In genomic region chr3:38039101-38039898, GRCh38 we compare ENCODE assay signal across 8 cellular contexts. TPM values are rescaled to one million over a fixed set of nuclear protein-coding genes. Genes with fewer than 3 reads are reported as not detected.
DNase-seq lines count a peak whose midpoint lies in the region; TF ChIP-seq lines count a peak whose summit lies in the region.

Gene DLEC1 (plus strand): TSS chr3:38039208. CDS start chr3:38039226, 18 bp downstream.

- H3K27ac ChIP-seq in H9 (ENCODE audit: insufficient read length, low read depth, low read length) (no peak within 1 kb of the TSS), prostate gland (no peak within 1 kb of the TSS), urinary bladder (ENCODE audit: low read depth) (no peak within 1 kb of the TSS)

- DNase-seq in GM10248 (ENCODE audit: extremely low spot score), result peak; percentile 85
- peak; percentile 87 for DNase-seq in H9
- peak; percentile 10 for DNase-seq in NCI-H524 treated with DMSO at 0.1 percent for 48 hours (lab: John Stamatoyannopoulos, UW)
- DNase-seq in activated T-helper 1 cell treated with anti-CD3 and anti-CD28 coated beads, Interleukin-12 subunit alpha, Interleukin-12 subunit beta, Interleukin-2, Interleukin-4 antibody, amounts not matched to agents 30 ng/mL and 10 ng/mL and 1 ng/mL, durations not matched to agents 14 hours and 24 hours and 36 hours (ENCODE audit: low spot score), result peak; percentile 84
- peak in 36 of 42 donors; percentile 27 to 74 (median 52) for DNase-seq in head of caudate nucleus
- DNase-seq in prostate gland (ENCODE audit: low spot score), result peak; percentile 59
- no peak for DNase-seq in SIG-M5 treated with dmso at 0.1 percent for 504 hours (lab: John Stamatoyannopoulos, UW; ENCODE audit: unreplicated experiment)

- H4K20me1 ChIP-seq in H9 (ENCODE audit: control insufficient read depth, insufficient read depth, insufficient read length), result no peaks in the 10 kb centered on the region

- TF ChIP-seq POLR2A in prostate gland (IDR thresholded peaks at IDR 0.05), result no peak

- no peak within 1 kb of the TSS for H2BK5ac ChIP-seq in H9 (ENCODE audit: insufficient read length, low read length)

- H3K36me3 Mint-ChIP-seq in H9 (ENCODE audit: insufficient read depth in 1 of 3, low read depth in 3 of 3), result no peaks in the 10 kb centered on the region
- H3K36me3 Mint-ChIP-seq in activated T-helper 1 cell treated with anti-CD3 and anti-CD28 coated beads, Interleukin-12 subunit alpha, Interleukin-12 subunit beta, Interleukin-2, Interleukin-4 antibody, amounts not matched to agents 30 ng/mL and 10 ng/mL and 1 ng/mL, durations not matched to agents 14 hours and 24 hours and 36 hours (ENCODE audit: low read depth), result peaks cover 10% of the 10 kb centered on the region

- peak within 1 kb of the TSS; percentile 3 for H3K18ac ChIP-seq in H9 (ENCODE audit: insufficient read length, low read depth, low read length)

- peak within 1 kb of the TSS; percentile 70 to 78 for H3K4me3 Mint-ChIP-seq in H9
- peak within 1 kb of the TSS; percentile 75 for H3K4me3 Mint-ChIP-seq in activated T-helper 1 cell treated with anti-CD3 and anti-CD28 coated beads, Interleukin-12 subunit alpha, Interleukin-12 subunit beta, Interleukin-2, Interleukin-4 antibody, amounts not matched to agents 30 ng/mL and 10 ng/mL and 1 ng/mL, durations not matched to agents 14 hours and 24 hours and 36 hours

- H2AFZ ChIP-seq in H9 (ENCODE audit: low read length), result peak within 1 kb of the TSS; percentile 88

- no peak within 1 kb of the TSS for H2BK12ac ChIP-seq in H9 (ENCODE audit: insufficient read length, low read depth, low read length)

- CTCF ChIA-PET in GM10248 (lab: Yijun Ruan, JAX), result interaction anchor here (1.0 to 2.4 kb wide), 4 partner anchors 23 to 441 kb away, joined by 3 to 11 read pairs (median 4); no protein-coding TSS in a partner anchor

- H2BK15ac ChIP-seq in H9 (ENCODE audit: low read depth, low read length), result no peak within 1 kb of the TSS

- peaks cover 10 to 15% of the 10 kb centered on the region in 2 experiments for H3K4me1 Mint-ChIP-seq in H9
- H3K4me1 Mint-ChIP-seq in activated T-helper 1 cell treated with anti-CD3 and anti-CD28 coated beads, Interleukin-12 subunit alpha, Interleukin-12 subunit beta, Interleukin-2, Interleukin-4 antibody, amounts not matched to agents 30 ng/mL and 10 ng/mL and 1 ng/mL, durations not matched to agents 14 hours and 24 hours and 36 hours (ENCODE audit: low read depth), result peaks cover 36% of the 10 kb centered on the region

- no peak within 1 kb of the TSS for H3K23ac ChIP-seq in H9 (ENCODE audit: insufficient read length, low read depth, low read length)

- H3K9ac ChIP-seq in H9 (ENCODE audit: extremely low read depth, insufficient read length, low read length), result no peak within 1 kb of the TSS

- no peak within 1 kb of the TSS for H3K4ac ChIP-seq in H9 (ENCODE audit: low read depth, low read length)

- POLR2A ChIA-PET in GM10248 (lab: Yijun Ruan, JAX), result interaction anchor here (0.6 kb wide), 1 partner anchor 11 kb away, joined by 3 read pairs; no protein-coding TSS in a partner anchor

- no peaks in the 10 kb centered on the region for H3K9me3 Mint-ChIP-seq in H9
- H3K9me3 Mint-ChIP-seq in activated T-helper 1 cell treated with anti-CD3 and anti-CD28 coated beads, Interleukin-12 subunit alpha, Interleukin-12 subunit beta, Interleukin-2, Interleukin-4 antibody, amounts not matched to agents 30 ng/mL and 10 ng/mL and 1 ng/mL, durations not matched to agents 14 hours and 24 hours and 36 hours, result peaks cover 13% of the 10 kb centered on the region

- H3K23me2 ChIP-seq in H9 (ENCODE audit: insufficient read length, low read depth, low read length, poor library complexity, severe bottlenecking), result peaks cover 10% of the 10 kb centered on the region

- WGBS in H9 (ENCODE audit: extremely low coverage, insufficient read length, low lambda C conversion rate), result no CpG with 5 or more reads among the region's 67 CpGs
- WGBS in prostate gland, result 4% methylated on average over 65 of the region's 67 CpGs
- 3% methylated on average over 67 of the region's 67 CpGs for WGBS in urinary bladder

- H3K4me3 ChIP-seq in prostate gland (peak within 1 kb of the TSS; percentile 23 to 39), urinary bladder (ENCODE audit: low read depth, low read length) (peak within 1 kb of the TSS; percentile 37)

- no peak within 1 kb of the TSS for H3K14ac ChIP-seq in H9 (ENCODE audit: insufficient read depth, low read length)

- peaks cover 35% of the 10 kb centered on the region for H3K27me3 Mint-ChIP-seq in H9 (ENCODE audit: low read depth)
- peaks cover 7% of the 10 kb centered on the region for H3K27me3 Mint-ChIP-seq in activated T-helper 1 cell treated with anti-CD3 and anti-CD28 coated beads, Interleukin-12 subunit alpha, Interleukin-12 subunit beta, Interleukin-2, Interleukin-4 antibody, amounts not matched to agents 30 ng/mL and 10 ng/mL and 1 ng/mL, durations not matched to agents 14 hours and 24 hours and 36 hours (ENCODE audit: insufficient read depth)

- H3K4me2 ChIP-seq in H9 (ENCODE audit: insufficient read depth, insufficient read length, low read length), result peak within 1 kb of the TSS; percentile 71

- H3K9me3 ChIP-seq in H9 (ENCODE audit: control insufficient read depth, low read depth, low read length) (no peaks in the 10 kb centered on the region), prostate gland (no peaks in the 10 kb centered on the region)

- H3K4me1 ChIP-seq in H9 (ENCODE audit: insufficient read depth, low read length) (no peaks in the 10 kb centered on the region; the same call in 1 of the 2 replicates), prostate gland (replicated peaks) (no peaks in the 10 kb centered on the region), urinary bladder (ENCODE audit: insufficient read depth) (no peaks in the 10 kb centered on the region)

- TF ChIP-seq CTCF in GM10248 (IDR thresholded peaks at IDR 0.05; ENCODE audit: control extremely low read depth, extremely low read depth, low read depth, missing control alignments) (no peak), H9 (conservative IDR thresholded peaks at IDR 0.05) (no peak), prostate gland (IDR thresholded peaks at IDR 0.05) (no peak)

- H3K36me3 ChIP-seq in prostate gland (no peaks in the 10 kb centered on the region), urinary bladder (ENCODE audit: insufficient read depth) (no peaks in the 10 kb centered on the region)

- no peak within 1 kb of the TSS for H3T11ph ChIP-seq in H9 (ENCODE audit: low read length)

- H4K91ac ChIP-seq in H9 (ENCODE audit: insufficient read length, low read depth, low read length), result no peak within 1 kb of the TSS

- H3K27ac Mint-ChIP-seq in H9, result no peak within 1 kb of the TSS
- H3K27ac Mint-ChIP-seq in activated T-helper 1 cell treated with anti-CD3 and anti-CD28 coated beads, Interleukin-12 subunit alpha, Interleukin-12 subunit beta, Interleukin-2, Interleukin-4 antibody, amounts not matched to agents 30 ng/mL and 10 ng/mL and 1 ng/mL, durations not matched to agents 14 hours and 24 hours and 36 hours, result peak within 1 kb of the TSS; percentile 93

- H2AK5ac ChIP-seq in H9 (ENCODE audit: insufficient read length, low read length), result no peak within 1 kb of the TSS

- no peaks in the 10 kb centered on the region for H3K79me2 ChIP-seq in H9 (ENCODE audit: insufficient read depth, low read length)

- no peak within 1 kb of the TSS for H2BK20ac ChIP-seq in H9 (ENCODE audit: low read depth, low read length, poor library complexity, severe bottlenecking)

- H3K27me3 ChIP-seq in H9 (ENCODE audit: insufficient read depth, low read length), result peaks cover 6% of the 10 kb centered on the region; the same call in 1 of the 2 replicates
- H3K27me3 ChIP-seq in prostate gland (replicated peaks; ENCODE audit: insufficient read depth), result no peaks in the 10 kb centered on the region

- intact Hi-C loops in activated T-helper 1 cell treated with anti-CD3 and anti-CD28 coated beads, Interleukin-12 subunit alpha, Interleukin-12 subunit beta, Interleukin-2, Interleukin-4 antibody, amounts not matched to agents 30 ng/mL and 10 ng/mL and 1 ng/mL, durations not matched to agents 14 hours and 24 hours and 36 hours (cut with micrococcal nuclease), result loop anchor here (2.0 to 10.0 kb wide), 3 partner anchors 46 to 1124 kb away; no protein-coding TSS in a partner anchor
- intact Hi-C loops in head of caudate nucleus (cut with DNase I), result no loop called here
- intact Hi-C loops in prostate gland (cut with DNase I), result loop anchor here (5.0 kb wide), 1 partner anchor 37 kb away; no protein-coding TSS in a partner anchor

- no peaks in the 10 kb centered on the region for H3K79me1 ChIP-seq in H9 (ENCODE audit: insufficient read depth, low read depth, low read length, poor library complexity, severe bottlenecking)

- H4K5ac ChIP-seq in H9 (ENCODE audit: insufficient read length, low read depth, low read length), result no peak within 1 kb of the TSS

- no peak within 1 kb of the TSS for H4K8ac ChIP-seq in H9 (replicated peaks; ENCODE audit: insufficient read length, low read depth, low read length)

- H2BK120ac ChIP-seq in H9 (ENCODE audit: low read depth, low read length, poor library complexity, severe bottlenecking), result no peak within 1 kb of the TSS

- H3K56ac ChIP-seq in H9 (ENCODE audit: insufficient read length, low read depth, low read length), result no peak within 1 kb of the TSS

RNA-seq across cellular contexts. Expression of gene DLEC1, which starts in this region (rescaled TPM):
- total RNA-seq in H9 (2021) (2.0 and 2.1 TPM in 2 replicates), prostate gland (10 to 100 TPM in 1 of 2 donors, under 1 TPM in 1; 0.32 to 13.1 TPM), urinary bladder (0.42 TPM)
- 0.10 and 0.12 TPM in 2 replicates for total RNA-seq in activated T-helper 1 cell treated with anti-CD3 and anti-CD28 coated beads, Interleukin-12 subunit alpha, Interleukin-12 subunit beta, Interleukin-2, Interleukin-4 antibody, amounts not matched to agents 30 ng/mL and 10 ng/mL and 1 ng/mL, durations not matched to agents 14 hours and 24 hours and 36 hours
- polyA plus RNA-seq in urinary bladder, result 0.29 TPM

Comparison
In these comparisons a context has a peak if more than half of its experiments do, and no peak if none do; other contexts are left out.
1. Peak in DNase-seq in activated T-helper 1 cell treated with anti-CD3 and anti-CD28 coated beads, Interleukin-12 subunit alpha, Interleukin-12 subunit beta, Interleukin-2, Interleukin-4 antibody, amounts not matched to agents 30 ng/mL and 10 ng/mL and 1 ng/mL, durations not matched to agents 14 hours and 24 hours and 36 hours; RNA of the gene not detected or under 1 TPM.